ENCODE assay signal across 12 cellular contexts in genomic region chr17:37392024-37392590, GRCh38. TPM values are rescaled to one million over a fixed set of nuclear protein-coding genes. Genes with fewer than 3 reads are reported as not detected.
DNase-seq lines count a peak whose midpoint lies in the region; ATAC-seq, FAIRE-seq and TF ChIP-seq lines count a peak whose summit lies in the region.
"Had no signal": no experiment of that assay in that cellular context is flagged by ENCODE, and none has a peak within 500 bp of the region (broad histone marks: within the 10 kb centered on the region; RNA-seq: fewer than 3 reads in every experiment).

No MANE protein-coding gene starts in this region.

- no peak overlapping the region for H3K27ac ChIP-seq in RWPE1

- FAIRE-seq in urothelium cell line (lab: Jason Lieb, UNC): no peak

- intact Hi-C loops in Right ventricle myocardium inferior (cut with DNase I): no loop called here
- intact Hi-C loops in cardiac septum (cut with DNase I): no loop called here

- CTCF ChIA-PET in RWPE1 (lab: Yijun Ruan, JAX): interaction anchor here (0.6 kb wide), 1 partner anchor 759 kb away, joined by 5 read pairs; no protein-coding TSS in a partner anchor

- DNase-seq in Right ventricle myocardium inferior (ENCODE audit: missing footprints): no peak
- no peak for DNase-seq in cardiac septum (ENCODE audit: low spot score)
- DNase-seq in RWPE1 (ENCODE audit: low spot score): peak; percentile 30
- peak; percentile 68 to 72 for DNase-seq in foreskin fibroblast
- peak; percentile 27 for DNase-seq in urothelium cell line (ENCODE audit: low spot score)
- no peak for DNase-seq in OCI-M2 (lab: John Stamatoyannopoulos, UW; ENCODE audit: unreplicated experiment)
- no peak for DNase-seq in COLO668 (lab: John Stamatoyannopoulos, UW; ENCODE audit: unreplicated experiment)
- DNase-seq: activated CD4-positive, alpha-beta T cell treated with anti-CD3 and anti-CD28 coated beads for 4 hours; C1 segment of cervical spinal cord; glutamatergic neuron; NCI-H2107 had no signal

- TF ChIP-seq CTCF in RWPE1 (conservative IDR thresholded peaks at IDR 0.05; ENCODE audit: low read depth) (no peak), foreskin fibroblast (IDR thresholded peaks at IDR 0.05; ENCODE audit: low read depth, low read length) (no peak)

- ATAC-seq in Right ventricle myocardium inferior (peak; percentile 95), GM21515 (IDR thresholded peaks at IDR 0.05; ENCODE audit: unreplicated experiment) (no peak)

- H3K4me3 ChIP-seq in foreskin fibroblast (ENCODE audit: low read depth in 1 of 2, low read length in 2 of 2): no peak overlapping the region

- POLR2A ChIA-PET in RWPE1 (lab: Yijun Ruan, JAX; ENCODE audit: low non-redundant PET): no interaction called here

RNA-seq across cellular contexts. Expression of gene ACACA, which starts 14.5 kb away (rescaled TPM):
- total RNA-seq in Right ventricle myocardium inferior (13.3 TPM), cardiac septum (26.9 TPM)

RNA-seq across cellular contexts. Expression of gene TADA2A, which starts 14.6 kb away (rescaled TPM):
- total RNA-seq in Right ventricle myocardium inferior (11.3 TPM), cardiac septum (18.5 TPM)

RNA-seq across cellular contexts. Expression of gene C17orf78, which starts 16.3 kb away (rescaled TPM):
- not detected for total RNA-seq in Right ventricle myocardium inferior
- total RNA-seq in cardiac septum: not detected

Comparison
In these comparisons a context has a peak if more than half of its experiments do, and no peak if none do; other contexts are left out.
1. DNase-seq: peak in RWPE1 (single experiment), foreskin fibroblast (2 of 2) and urothelium cell line (single experiment); none in Right ventricle myocardium inferior (single experiment), cardiac septum (single experiment), OCI-M2 (single experiment) and COLO668 (single experiment).